In the genomic region with DNA sequence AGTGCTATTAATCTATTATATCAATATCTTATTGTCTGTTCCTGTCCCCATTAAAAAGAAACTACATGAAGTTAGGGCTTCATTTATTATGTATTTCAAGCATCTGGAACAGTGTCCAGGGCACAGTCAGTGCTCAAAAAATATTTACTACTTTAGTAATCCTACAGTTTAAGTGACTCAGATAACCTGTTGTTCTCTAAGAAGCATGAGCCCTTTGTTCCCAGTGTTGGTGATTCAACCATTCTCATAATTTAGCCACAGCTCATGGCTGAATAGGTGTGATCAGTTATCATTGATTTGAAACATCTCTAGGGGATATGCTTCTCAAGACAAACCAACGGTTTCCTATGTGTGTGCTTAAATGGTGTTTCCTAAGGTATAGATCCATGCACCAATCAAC, we compare ENCODE assay signal across 24 cellular contexts.
"Had no signal": no experiment of that assay in that cellular context is flagged by ENCODE, and none has a peak within 500 bp of the region (broad histone marks: within the 10 kb centered on the region; RNA-seq: fewer than 3 reads in every experiment).

No MANE protein-coding gene starts in this region.

- H3K36me3 ChIP-seq: brain microvascular endothelial cell had no signal

- DNase-seq: activated CD4-positive, alpha-beta memory T cell treated with anti-CD3 and anti-CD28 coated beads, Interleukin-2, amount 10 ng/mL, durations not matched to agents 7 days and 5 days; activated CD4-positive, alpha-beta T cell treated with anti-CD3 and anti-CD28 coated beads for 36 hours; activated CD4-positive, alpha-beta T cell treated with anti-CD3 and anti-CD28 coated beads, Interleukin-2, amount 50 U/mL, for 1 hour; activated CD4-positive, CD25-positive, alpha-beta regulatory T cell; activated gamma-delta T cell; activated naive CD4-positive, alpha-beta T cell treated with anti-CD3 and anti-CD28 coated beads for 36 hours; activated T-cell treated with anti-CD3 and anti-CD28 coated beads for 4 hours; activated T-cell treated with anti-CD3 and anti-CD28 coated beads, Interleukin-2, amount 50 U/mL, for 48 hours; amygdala; brain microvascular endothelial cell; cerebellar nuclear complex; KG1; MM.1S; NCI-H1105; NCI-H1436; NCI-H1694 treated with DMSO at 0.1 percent for 48 hours; NCI-H2081 treated with DMSO at 0.1 percent for 48 hours; NCI-H2227 treated with DMSO at 0.1 percent for 48 hours; NCI-H446 treated with DMSO at 0.1 percent for 48 hours; NCI-H526; NCI-H82; SIG-M5; T-helper 17 cell; T-helper 9 cell had no signal

- H3K27ac ChIP-seq: brain microvascular endothelial cell had no signal

- H3K27me3 ChIP-seq: brain microvascular endothelial cell had no signal
